In the genomic region with DNA sequence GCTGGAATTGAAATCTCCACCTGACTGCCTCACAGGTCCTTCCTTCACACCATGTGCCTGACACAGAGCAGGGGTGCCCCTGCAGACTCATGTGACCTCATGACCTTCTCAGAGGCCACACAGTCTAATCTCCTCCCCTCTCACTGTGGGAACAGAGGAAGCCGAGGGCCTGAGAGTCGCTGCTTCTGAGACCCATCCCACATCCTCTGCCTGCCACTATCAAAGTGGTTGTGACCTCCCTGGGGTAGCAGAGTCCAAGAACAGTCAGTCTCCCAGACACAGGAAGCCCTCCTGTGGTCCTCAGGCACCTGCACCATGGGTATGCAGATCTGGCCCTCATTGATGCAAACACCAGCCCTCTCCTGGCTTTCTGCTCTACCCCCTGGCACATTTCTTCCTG, we compare ENCODE assay signal across 1 cellular context.
TF ChIP-seq lines count a peak whose summit lies in the region.

No MANE protein-coding gene starts in this region.

TF ChIP-seq in HepG2, 621 proteins besides CTCF, POLR2A, EP300 and RAD21 (continued from another document and continues in another):
- TF ChIP-seq RBFOX2 (IDR thresholded peaks at IDR 0.05; ENCODE audit: low read depth, low read length) (no peak), MIXL1 (CRISPR knock-in tag; IDR thresholded peaks at IDR 0.05) (no peak), ZSCAN5A (CRISPR knock-in tag; IDR thresholded peaks at IDR 0.05; ENCODE audit: borderline replicate concordance) (no peak), FOXC1 (CRISPR knock-in tag; IDR thresholded peaks at IDR 0.05; ENCODE audit: borderline replicate concordance) (no peak), ZBTB7B (CRISPR knock-in tag; IDR thresholded peaks at IDR 0.05) (0 out of 2 replicates have a peak, but pooled peaks have one; percentile 22), DMAP1 (CRISPR knock-in tag; IDR thresholded peaks at IDR 0.05) (no peak), ZNF703 (CRISPR knock-in tag; IDR thresholded peaks at IDR 0.05; ENCODE audit: borderline replicate concordance) (no peak), ZNF839 (CRISPR knock-in tag; IDR thresholded peaks at IDR 0.05; ENCODE audit: borderline replicate concordance) (no peak), HDAC1 (CRISPR knock-in tag; IDR thresholded peaks at IDR 0.05) (peak; percentile 50; the same call in 1 of the 2 replicates), SOX13 (IDR thresholded peaks at IDR 0.05) (no peak), SOX13 (CRISPR knock-in tag; conservative IDR thresholded peaks at IDR 0.05 in 1 of 2, IDR thresholded peaks at IDR 0.05 in 1 of 2) (peak in 1 of 2 experiments; percentile 63; a peak in 1 of 4 replicates), ZC3H4 (CRISPR knock-in tag; IDR thresholded peaks at IDR 0.05; ENCODE audit: borderline replicate concordance) (no peak), KLF6 (CRISPR knock-in tag; IDR thresholded peaks at IDR 0.05) (no peak), RFX1 (IDR thresholded peaks at IDR 0.05) (no peak), NR2F2 (IDR thresholded peaks at IDR 0.05; ENCODE audit: borderline replicate concordance, low read depth) (peak; percentile 85), MIER2 (CRISPR knock-in tag; IDR thresholded peaks at IDR 0.05) (no peak), TERF1 (CRISPR knock-in tag; IDR thresholded peaks at IDR 0.05) (no peak), ZNF180 (CRISPR knock-in tag; IDR thresholded peaks at IDR 0.05; ENCODE audit: borderline replicate concordance, low read depth) (no peak), ZNF773 (CRISPR knock-in tag; IDR thresholded peaks at IDR 0.05; ENCODE audit: borderline replicate concordance) (no peak), NCOR1 (IDR thresholded peaks at IDR 0.05; ENCODE audit: borderline replicate concordance, low read length) (no peak), ETV6 (CRISPR knock-in tag; conservative IDR thresholded peaks at IDR 0.05) (no peak), BRCA1 (CRISPR knock-in tag; IDR thresholded peaks at IDR 0.05) (no peak), CCDC6 (CRISPR knock-in tag; IDR thresholded peaks at IDR 0.05) (no peak), SMC3 (IDR thresholded peaks at IDR 0.05; ENCODE audit: low read length) (no peak), ZNF30 (CRISPR knock-in tag; IDR thresholded peaks at IDR 0.05) (no peak), ZNF546 (CRISPR knock-in tag; conservative IDR thresholded peaks at IDR 0.05) (no peak), SIN3B (IDR thresholded peaks at IDR 0.05; ENCODE audit: low read length) (no peak), SPEN (CRISPR knock-in tag; IDR thresholded peaks at IDR 0.05; ENCODE audit: low read depth) (no peak), TAF15 (IDR thresholded peaks at IDR 0.05; ENCODE audit: low read depth, low read length, poor library complexity, severe bottlenecking) (no peak), TRAFD1 (CRISPR knock-in tag; IDR thresholded peaks at IDR 0.05; ENCODE audit: borderline replicate concordance) (no peak), PAXIP1 (CRISPR knock-in tag; conservative IDR thresholded peaks at IDR 0.05) (peak; percentile 46; the same call in 1 of the 2 replicates), FOXA1 (IDR thresholded peaks at IDR 0.05) (no peak), FOXA1 (CRISPR knock-in tag; IDR thresholded peaks at IDR 0.05) (0 out of 2 replicates have a peak, but pooled peaks have one; percentile 6), NR2C2 (CRISPR knock-in tag; IDR thresholded peaks at IDR 0.05; ENCODE audit: borderline replicate concordance) (peak; percentile 66), ZNF501 (CRISPR knock-in tag; IDR thresholded peaks at IDR 0.05) (no peak), ZNF780A (CRISPR knock-in tag; IDR thresholded peaks at IDR 0.05) (no peak), REXO4 (CRISPR knock-in tag; IDR thresholded peaks at IDR 0.05; ENCODE audit: borderline replicate concordance) (no peak), TOPORS (CRISPR knock-in tag; IDR thresholded peaks at IDR 0.05) (no peak), NR2F1 (CRISPR knock-in tag; IDR thresholded peaks at IDR 0.05) (peak; percentile 51 to 83; a peak in 2 of 4 replicates)
- TF ChIP-seq, protein P1, sequence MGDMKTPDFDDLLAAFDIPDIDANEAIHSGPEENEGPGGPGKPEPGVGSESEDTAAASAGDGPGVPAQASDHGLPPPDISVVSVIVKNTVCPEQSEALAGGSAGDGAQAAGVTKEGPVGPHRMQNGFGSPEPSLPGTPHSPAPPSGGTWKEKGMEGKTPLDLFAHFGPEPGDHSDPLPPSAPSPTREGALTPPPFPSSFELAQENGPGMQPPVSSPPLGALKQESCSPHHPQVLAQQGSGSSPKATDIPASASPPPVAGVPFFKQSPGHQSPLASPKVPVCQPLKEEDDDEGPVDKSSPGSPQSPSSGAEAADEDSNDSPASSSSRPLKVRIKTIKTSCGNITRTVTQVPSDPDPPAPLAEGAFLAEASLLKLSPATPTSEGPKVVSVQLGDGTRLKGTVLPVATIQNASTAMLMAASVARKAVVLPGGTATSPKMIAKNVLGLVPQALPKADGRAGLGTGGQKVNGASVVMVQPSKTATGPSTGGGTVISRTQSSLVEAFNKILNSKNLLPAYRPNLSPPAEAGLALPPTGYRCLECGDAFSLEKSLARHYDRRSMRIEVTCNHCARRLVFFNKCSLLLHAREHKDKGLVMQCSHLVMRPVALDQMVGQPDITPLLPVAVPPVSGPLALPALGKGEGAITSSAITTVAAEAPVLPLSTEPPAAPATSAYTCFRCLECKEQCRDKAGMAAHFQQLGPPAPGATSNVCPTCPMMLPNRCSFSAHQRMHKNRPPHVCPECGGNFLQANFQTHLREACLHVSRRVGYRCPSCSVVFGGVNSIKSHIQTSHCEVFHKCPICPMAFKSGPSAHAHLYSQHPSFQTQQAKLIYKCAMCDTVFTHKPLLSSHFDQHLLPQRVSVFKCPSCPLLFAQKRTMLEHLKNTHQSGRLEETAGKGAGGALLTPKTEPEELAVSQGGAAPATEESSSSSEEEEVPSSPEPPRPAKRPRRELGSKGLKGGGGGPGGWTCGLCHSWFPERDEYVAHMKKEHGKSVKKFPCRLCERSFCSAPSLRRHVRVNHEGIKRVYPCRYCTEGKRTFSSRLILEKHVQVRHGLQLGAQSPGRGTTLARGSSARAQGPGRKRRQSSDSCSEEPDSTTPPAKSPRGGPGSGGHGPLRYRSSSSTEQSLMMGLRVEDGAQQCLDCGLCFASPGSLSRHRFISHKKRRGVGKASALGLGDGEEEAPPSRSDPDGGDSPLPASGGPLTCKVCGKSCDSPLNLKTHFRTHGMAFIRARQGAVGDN (CRISPR knock-in tag; IDR thresholded peaks at IDR 0.05) = peak; percentile 75
- TF ChIP-seq, protein P2, sequence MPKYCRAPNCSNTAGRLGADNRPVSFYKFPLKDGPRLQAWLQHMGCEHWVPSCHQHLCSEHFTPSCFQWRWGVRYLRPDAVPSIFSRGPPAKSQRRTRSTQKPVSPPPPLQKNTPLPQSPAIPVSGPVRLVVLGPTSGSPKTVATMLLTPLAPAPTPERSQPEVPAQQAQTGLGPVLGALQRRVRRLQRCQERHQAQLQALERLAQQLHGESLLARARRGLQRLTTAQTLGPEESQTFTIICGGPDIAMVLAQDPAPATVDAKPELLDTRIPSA (CRISPR knock-in tag; IDR thresholded peaks at IDR 0.05; ENCODE audit: borderline replicate concordance) = no peak
- TF ChIP-seq, protein P3, sequence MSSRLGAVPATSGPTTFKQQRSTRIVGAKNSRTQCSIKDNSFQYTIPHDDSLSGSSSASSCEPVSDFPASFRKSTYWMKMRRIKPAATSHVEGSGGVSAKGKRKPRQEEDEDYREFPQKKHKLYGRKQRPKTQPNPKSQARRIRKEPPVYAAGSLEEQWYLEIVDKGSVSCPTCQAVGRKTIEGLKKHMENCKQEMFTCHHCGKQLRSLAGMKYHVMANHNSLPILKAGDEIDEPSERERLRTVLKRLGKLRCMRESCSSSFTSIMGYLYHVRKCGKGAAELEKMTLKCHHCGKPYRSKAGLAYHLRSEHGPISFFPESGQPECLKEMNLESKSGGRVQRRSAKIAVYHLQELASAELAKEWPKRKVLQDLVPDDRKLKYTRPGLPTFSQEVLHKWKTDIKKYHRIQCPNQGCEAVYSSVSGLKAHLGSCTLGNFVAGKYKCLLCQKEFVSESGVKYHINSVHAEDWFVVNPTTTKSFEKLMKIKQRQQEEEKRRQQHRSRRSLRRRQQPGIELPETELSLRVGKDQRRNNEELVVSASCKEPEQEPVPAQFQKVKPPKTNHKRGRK (CRISPR knock-in tag; IDR thresholded peaks at IDR 0.05) = no peak
- TF ChIP-seq, protein P4, sequence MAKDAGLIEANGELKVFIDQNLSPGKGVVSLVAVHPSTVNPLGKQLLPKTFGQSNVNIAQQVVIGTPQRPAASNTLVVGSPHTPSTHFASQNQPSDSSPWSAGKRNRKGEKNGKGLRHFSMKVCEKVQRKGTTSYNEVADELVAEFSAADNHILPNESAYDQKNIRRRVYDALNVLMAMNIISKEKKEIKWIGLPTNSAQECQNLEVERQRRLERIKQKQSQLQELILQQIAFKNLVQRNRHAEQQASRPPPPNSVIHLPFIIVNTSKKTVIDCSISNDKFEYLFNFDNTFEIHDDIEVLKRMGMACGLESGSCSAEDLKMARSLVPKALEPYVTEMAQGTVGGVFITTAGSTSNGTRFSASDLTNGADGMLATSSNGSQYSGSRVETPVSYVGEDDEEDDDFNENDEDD (CRISPR knock-in tag; IDR thresholded peaks at IDR 0.05; ENCODE audit: borderline replicate concordance) = peak; percentile 47; the same call in 1 of the 2 replicates
- TF ChIP-seq, protein P5, sequence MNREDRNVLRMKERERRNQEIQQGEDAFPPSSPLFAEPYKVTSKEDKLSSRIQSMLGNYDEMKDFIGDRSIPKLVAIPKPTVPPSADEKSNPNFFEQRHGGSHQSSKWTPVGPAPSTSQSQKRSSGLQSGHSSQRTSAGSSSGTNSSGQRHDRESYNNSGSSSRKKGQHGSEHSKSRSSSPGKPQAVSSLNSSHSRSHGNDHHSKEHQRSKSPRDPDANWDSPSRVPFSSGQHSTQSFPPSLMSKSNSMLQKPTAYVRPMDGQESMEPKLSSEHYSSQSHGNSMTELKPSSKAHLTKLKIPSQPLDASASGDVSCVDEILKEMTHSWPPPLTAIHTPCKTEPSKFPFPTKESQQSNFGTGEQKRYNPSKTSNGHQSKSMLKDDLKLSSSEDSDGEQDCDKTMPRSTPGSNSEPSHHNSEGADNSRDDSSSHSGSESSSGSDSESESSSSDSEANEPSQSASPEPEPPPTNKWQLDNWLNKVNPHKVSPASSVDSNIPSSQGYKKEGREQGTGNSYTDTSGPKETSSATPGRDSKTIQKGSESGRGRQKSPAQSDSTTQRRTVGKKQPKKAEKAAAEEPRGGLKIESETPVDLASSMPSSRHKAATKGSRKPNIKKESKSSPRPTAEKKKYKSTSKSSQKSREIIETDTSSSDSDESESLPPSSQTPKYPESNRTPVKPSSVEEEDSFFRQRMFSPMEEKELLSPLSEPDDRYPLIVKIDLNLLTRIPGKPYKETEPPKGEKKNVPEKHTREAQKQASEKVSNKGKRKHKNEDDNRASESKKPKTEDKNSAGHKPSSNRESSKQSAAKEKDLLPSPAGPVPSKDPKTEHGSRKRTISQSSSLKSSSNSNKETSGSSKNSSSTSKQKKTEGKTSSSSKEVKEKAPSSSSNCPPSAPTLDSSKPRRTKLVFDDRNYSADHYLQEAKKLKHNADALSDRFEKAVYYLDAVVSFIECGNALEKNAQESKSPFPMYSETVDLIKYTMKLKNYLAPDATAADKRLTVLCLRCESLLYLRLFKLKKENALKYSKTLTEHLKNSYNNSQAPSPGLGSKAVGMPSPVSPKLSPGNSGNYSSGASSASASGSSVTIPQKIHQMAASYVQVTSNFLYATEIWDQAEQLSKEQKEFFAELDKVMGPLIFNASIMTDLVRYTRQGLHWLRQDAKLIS (CRISPR knock-in tag; IDR thresholded peaks at IDR 0.05) = no peak
